Comparison of ENCODE assay signal across 1 cellular context in the genomic region with DNA sequence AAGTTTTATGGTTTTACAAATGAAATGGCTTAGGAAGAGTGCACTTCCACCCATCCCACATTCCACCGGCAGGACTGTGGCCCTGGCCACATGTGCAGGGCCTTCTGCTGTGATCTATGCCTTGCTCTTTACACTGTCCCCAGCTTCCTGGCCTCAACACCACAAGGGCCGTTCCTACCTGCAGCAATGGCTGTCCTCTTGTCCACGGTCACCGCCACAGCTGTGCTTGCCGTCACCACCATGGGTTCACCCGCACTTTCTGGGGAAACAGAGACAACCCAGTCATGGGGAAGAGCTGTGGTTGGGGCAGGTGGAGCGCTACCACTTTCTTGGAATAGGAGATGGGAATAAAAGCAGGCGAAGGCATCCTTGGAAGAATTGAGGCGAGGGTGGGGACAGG.
TF ChIP-seq lines count a peak whose summit lies in the region.

No MANE protein-coding gene starts in this region.

TF ChIP-seq in GM23338, 12 proteins besides CTCF, POLR2A, EP300 and RAD21 (continued from another document):
- TF ChIP-seq ZNF462 (CRISPR knock-in tag; IDR thresholded peaks at IDR 0.05) (no peak), JUNB (IDR thresholded peaks at IDR 0.05; ENCODE audit: unreplicated experiment) (no peak), STAT1 (IDR thresholded peaks at IDR 0.05; ENCODE audit: unreplicated experiment) (no peak), ZNF114 (CRISPR knock-in tag; IDR thresholded peaks at IDR 0.05) (no peak)
- TF ChIP-seq, protein P1, sequence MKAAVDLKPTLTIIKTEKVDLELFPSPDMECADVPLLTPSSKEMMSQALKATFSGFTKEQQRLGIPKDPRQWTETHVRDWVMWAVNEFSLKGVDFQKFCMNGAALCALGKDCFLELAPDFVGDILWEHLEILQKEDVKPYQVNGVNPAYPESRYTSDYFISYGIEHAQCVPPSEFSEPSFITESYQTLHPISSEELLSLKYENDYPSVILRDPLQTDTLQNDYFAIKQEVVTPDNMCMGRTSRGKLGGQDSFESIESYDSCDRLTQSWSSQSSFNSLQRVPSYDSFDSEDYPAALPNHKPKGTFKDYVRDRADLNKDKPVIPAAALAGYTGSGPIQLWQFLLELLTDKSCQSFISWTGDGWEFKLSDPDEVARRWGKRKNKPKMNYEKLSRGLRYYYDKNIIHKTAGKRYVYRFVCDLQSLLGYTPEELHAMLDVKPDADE (IDR thresholded peaks at IDR 0.05) = no peak
- TF ChIP-seq, protein P2, sequence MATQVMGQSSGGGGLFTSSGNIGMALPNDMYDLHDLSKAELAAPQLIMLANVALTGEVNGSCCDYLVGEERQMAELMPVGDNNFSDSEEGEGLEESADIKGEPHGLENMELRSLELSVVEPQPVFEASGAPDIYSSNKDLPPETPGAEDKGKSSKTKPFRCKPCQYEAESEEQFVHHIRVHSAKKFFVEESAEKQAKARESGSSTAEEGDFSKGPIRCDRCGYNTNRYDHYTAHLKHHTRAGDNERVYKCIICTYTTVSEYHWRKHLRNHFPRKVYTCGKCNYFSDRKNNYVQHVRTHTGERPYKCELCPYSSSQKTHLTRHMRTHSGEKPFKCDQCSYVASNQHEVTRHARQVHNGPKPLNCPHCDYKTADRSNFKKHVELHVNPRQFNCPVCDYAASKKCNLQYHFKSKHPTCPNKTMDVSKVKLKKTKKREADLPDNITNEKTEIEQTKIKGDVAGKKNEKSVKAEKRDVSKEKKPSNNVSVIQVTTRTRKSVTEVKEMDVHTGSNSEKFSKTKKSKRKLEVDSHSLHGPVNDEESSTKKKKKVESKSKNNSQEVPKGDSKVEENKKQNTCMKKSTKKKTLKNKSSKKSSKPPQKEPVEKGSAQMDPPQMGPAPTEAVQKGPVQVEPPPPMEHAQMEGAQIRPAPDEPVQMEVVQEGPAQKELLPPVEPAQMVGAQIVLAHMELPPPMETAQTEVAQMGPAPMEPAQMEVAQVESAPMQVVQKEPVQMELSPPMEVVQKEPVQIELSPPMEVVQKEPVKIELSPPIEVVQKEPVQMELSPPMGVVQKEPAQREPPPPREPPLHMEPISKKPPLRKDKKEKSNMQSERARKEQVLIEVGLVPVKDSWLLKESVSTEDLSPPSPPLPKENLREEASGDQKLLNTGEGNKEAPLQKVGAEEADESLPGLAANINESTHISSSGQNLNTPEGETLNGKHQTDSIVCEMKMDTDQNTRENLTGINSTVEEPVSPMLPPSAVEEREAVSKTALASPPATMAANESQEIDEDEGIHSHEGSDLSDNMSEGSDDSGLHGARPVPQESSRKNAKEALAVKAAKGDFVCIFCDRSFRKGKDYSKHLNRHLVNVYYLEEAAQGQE (IDR thresholded peaks at IDR 0.05; ENCODE audit: unreplicated experiment) = no peak
